Comparison of ENCODE assay signal across 10 cellular contexts in the genomic region with DNA sequence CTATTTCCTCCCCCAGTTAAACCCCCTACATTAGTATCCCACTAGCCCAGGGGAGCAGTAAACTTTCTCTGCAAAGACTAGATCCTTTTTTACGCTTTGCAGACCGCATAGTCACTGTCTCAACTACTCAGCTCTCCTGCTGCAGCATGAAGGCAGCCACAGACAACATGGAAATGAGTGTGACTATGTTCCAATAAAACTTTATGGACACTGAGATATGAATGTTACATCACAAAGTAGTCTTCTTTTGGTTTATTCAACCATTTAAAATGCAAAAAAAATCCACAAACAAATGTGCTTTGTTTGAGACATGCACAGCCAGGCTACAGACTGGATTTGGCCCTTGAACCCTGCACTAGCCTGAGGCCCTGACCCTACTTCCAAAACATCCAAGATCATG. TPM values are rescaled to one million over a fixed set of nuclear protein-coding genes. Genes with fewer than 3 reads are reported as not detected.
DNase-seq lines count a peak whose midpoint lies in the region; ATAC-seq, FAIRE-seq and TF ChIP-seq lines count a peak whose summit lies in the region.
"Had no signal": no experiment of that assay in that cellular context is flagged by ENCODE, and none has a peak within 500 bp of the region (broad histone marks: within the 10 kb centered on the region; RNA-seq: fewer than 3 reads in every experiment).

No MANE protein-coding gene starts in this region.

- peak overlapping the region; percentile 100 for H3K4me2 ChIP-seq in keratinocyte (ENCODE audit: control insufficient read depth, extremely low read depth, insufficient read depth, low read depth, low read length)

- no peak for DNase-seq in activated T-cell treated with anti-CD3 and anti-CD28 coated beads, Interleukin-2, amount 50 U/mL, for 24 hours
- DNase-seq in activated T-cell treated with anti-CD3 and anti-CD28 coated beads, Interleukin-2, amount 50 U/mL, for 1 hour = no peak
- DNase-seq in activated CD8-positive, alpha-beta T cell treated with anti-CD3 and anti-CD28 coated beads for 36 hours = no peak
- DNase-seq in keratinocyte (ENCODE audit: low read depth, low spot score) = no peak
- no peak for DNase-seq in stimulated activated naive CD8-positive, alpha-beta T cell treated with anti-CD3 and anti-CD28 coated beads, Interleukin-15, amount 100 ng/mL, for 72 hours
- no peak for DNase-seq in NCI-H1436 treated with DMSO at 0.1 percent for 48 hours (lab: John Stamatoyannopoulos, UW)
- DNase-seq in NCI-H146 treated with DMSO at 0.1 percent for 48 hours (lab: John Stamatoyannopoulos, UW; ENCODE audit: unreplicated experiment) = no peak
- no peak for DNase-seq in NCI-H2171 treated with DMSO at 0.1 percent for 48 hours (lab: John Stamatoyannopoulos, UW)
- DNase-seq: islet precursor cell, NCI-H1694 had no signal

- CTCF ChIA-PET in activated CD8-positive, alpha-beta T cell treated with anti-CD3 and anti-CD28 coated beads for 36 hours (lab: Charles Lee) = interaction anchor here (1.0 to 14.2 kb wide), 3 partner anchors 11 to 100 kb away, joined by 3 to 284 read pairs (median 27); no protein-coding TSS in a partner anchor

- H3K4me1 Mint-ChIP-seq in activated T-cell treated with anti-CD3 and anti-CD28 coated beads, Interleukin-2, amount 50 U/mL, for 24 hours (ENCODE audit: low read depth) = peaks cover 49% of the 10 kb centered on the region
- peaks cover 32% of the 10 kb centered on the region for H3K4me1 Mint-ChIP-seq in activated CD8-positive, alpha-beta T cell treated with anti-CD3 and anti-CD28 coated beads for 36 hours (ENCODE audit: low read depth)
- H3K4me1 Mint-ChIP-seq in stimulated activated naive CD8-positive, alpha-beta T cell treated with anti-CD3 and anti-CD28 coated beads, Interleukin-15, amount 100 ng/mL, for 72 hours = peaks cover 41% of the 10 kb centered on the region

- intact Hi-C loops in activated CD8-positive, alpha-beta T cell treated with anti-CD3 and anti-CD28 coated beads for 36 hours (cut with micrococcal nuclease) = no loop called here

- H3K27me3 Mint-ChIP-seq in activated T-cell treated with anti-CD3 and anti-CD28 coated beads, Interleukin-2, amount 50 U/mL, for 24 hours = no peaks in the 10 kb centered on the region
- no peaks in the 10 kb centered on the region for H3K27me3 Mint-ChIP-seq in activated CD8-positive, alpha-beta T cell treated with anti-CD3 and anti-CD28 coated beads for 36 hours
- no peaks in the 10 kb centered on the region for H3K27me3 Mint-ChIP-seq in stimulated activated naive CD8-positive, alpha-beta T cell treated with anti-CD3 and anti-CD28 coated beads, Interleukin-15, amount 100 ng/mL, for 72 hours

- H3K9ac ChIP-seq in keratinocyte (ENCODE audit: control insufficient read depth, extremely low read depth, insufficient read depth, low read length) = no peak overlapping the region

- dilution Hi-C loops in keratinocyte (cut with MboI; ENCODE audit: extremely low pct_ligation_motif_present, low sequenced_read_pairs) = no loop called here

- H3K27me3 ChIP-seq in keratinocyte (ENCODE audit: control insufficient read depth, extremely low read depth, insufficient read depth, low read length) = no peaks in the 10 kb centered on the region

- peak overlapping the region; percentile 80 for H3K27ac Mint-ChIP-seq in activated T-cell treated with anti-CD3 and anti-CD28 coated beads, Interleukin-2, amount 50 U/mL, for 24 hours
- no peak overlapping the region for H3K27ac Mint-ChIP-seq in activated CD8-positive, alpha-beta T cell treated with anti-CD3 and anti-CD28 coated beads for 36 hours
- no peak overlapping the region for H3K27ac Mint-ChIP-seq in stimulated activated naive CD8-positive, alpha-beta T cell treated with anti-CD3 and anti-CD28 coated beads, Interleukin-15, amount 100 ng/mL, for 72 hours

- no peak for TF ChIP-seq CTCF in activated CD8-positive, alpha-beta T cell treated with anti-CD3 and anti-CD28 coated beads for 36 hours (IDR thresholded peaks at IDR 0.05)
- no peak for TF ChIP-seq CTCF in keratinocyte (optimal IDR thresholded peaks at IDR 0.05 in 1 of 3, IDR thresholded peaks at IDR 0.05 in 1 of 3, conservative IDR thresholded peaks at IDR 0.05 in 1 of 3; ENCODE audit: extremely low read depth in 1 of 3, insufficient read depth in 2 of 3, low read length in 3 of 3)

- H3K79me2 ChIP-seq in keratinocyte (ENCODE audit: control insufficient read depth, insufficient read depth, low read length) = peaks cover 52% of the 10 kb centered on the region

- H3K4me3 Mint-ChIP-seq in activated T-cell treated with anti-CD3 and anti-CD28 coated beads, Interleukin-2, amount 50 U/mL, for 24 hours = peak overlapping the region; percentile 63
- H3K4me3 Mint-ChIP-seq in activated CD8-positive, alpha-beta T cell treated with anti-CD3 and anti-CD28 coated beads for 36 hours = peak overlapping the region; percentile 83
- peak overlapping the region; percentile 95 to 97 for H3K4me3 Mint-ChIP-seq in stimulated activated naive CD8-positive, alpha-beta T cell treated with anti-CD3 and anti-CD28 coated beads, Interleukin-15, amount 100 ng/mL, for 72 hours

- POLR2A ChIA-PET in activated CD8-positive, alpha-beta T cell treated with anti-CD3 and anti-CD28 coated beads for 36 hours (lab: Charles Lee) = no interaction called here

- peaks cover 23% of the 10 kb centered on the region for H3K4me1 ChIP-seq in keratinocyte (ENCODE audit: control insufficient read depth, extremely low read depth, insufficient read depth, low read length)

- no peak overlapping the region for H3K4me3 ChIP-seq in keratinocyte (ENCODE audit: control insufficient read depth in 2 of 3, extremely low read depth in 1 of 3, insufficient read depth in 2 of 3, low read depth in 1 of 3, low read length in 3 of 3)

- H2AFZ ChIP-seq in keratinocyte (ENCODE audit: control insufficient read depth, low read length) = no peak overlapping the region

- no peak for ATAC-seq in activated CD8-positive, alpha-beta T cell treated with anti-CD3 and anti-CD28 coated beads for 36 hours
- ATAC-seq in stimulated activated naive CD8-positive, alpha-beta T cell treated with anti-CD3 and anti-CD28 coated beads, Interleukin-15, amount 100 ng/mL, for 72 hours = no peak

- H3K9me1 ChIP-seq in keratinocyte (ENCODE audit: control insufficient read depth, extremely low read depth, insufficient read depth, low read length) = peaks cover 1% of the 10 kb centered on the region

- no peak overlapping the region for H3K27ac ChIP-seq in keratinocyte (ENCODE audit: control insufficient read depth, insufficient read depth, low read length)

- FAIRE-seq in keratinocyte (lab: Jason Lieb, UNC) = no peak

- H3K36me3 Mint-ChIP-seq in activated T-cell treated with anti-CD3 and anti-CD28 coated beads, Interleukin-2, amount 50 U/mL, for 24 hours (ENCODE audit: low read depth) = peaks cover 70% of the 10 kb centered on the region
- H3K36me3 Mint-ChIP-seq in activated CD8-positive, alpha-beta T cell treated with anti-CD3 and anti-CD28 coated beads for 36 hours (ENCODE audit: low read depth) = peaks cover 24% of the 10 kb centered on the region

- no peaks in the 10 kb centered on the region for H3K9me3 Mint-ChIP-seq in activated T-cell treated with anti-CD3 and anti-CD28 coated beads, Interleukin-2, amount 50 U/mL, for 24 hours
- no peaks in the 10 kb centered on the region for H3K9me3 Mint-ChIP-seq in activated CD8-positive, alpha-beta T cell treated with anti-CD3 and anti-CD28 coated beads for 36 hours
- no peaks in the 10 kb centered on the region for H3K9me3 Mint-ChIP-seq in stimulated activated naive CD8-positive, alpha-beta T cell treated with anti-CD3 and anti-CD28 coated beads, Interleukin-15, amount 100 ng/mL, for 72 hours

- no peaks in the 10 kb centered on the region for H3K9me3 ChIP-seq in keratinocyte (ENCODE audit: control insufficient read depth, low read depth, low read length)

- H4K20me1 ChIP-seq in keratinocyte (ENCODE audit: control insufficient read depth, extremely low read depth, insufficient read depth, low read length) = no peaks in the 10 kb centered on the region

- peaks cover 6 to 16% of the 10 kb centered on the region in 2 experiments for H3K36me3 ChIP-seq in keratinocyte (ENCODE audit: control insufficient read depth in 2 of 2, extremely low read depth in 1 of 2, insufficient read depth in 2 of 2, low read length in 2 of 2)

RNA-seq across cellular contexts. Expression of a gene that starts 1.9 kb away (rescaled TPM):
- 100 to 1,000 TPM in 1 of 2 experiments, 10 to 100 TPM in 1; 98.4 to 107 TPM for total RNA-seq in activated CD8-positive, alpha-beta T cell treated with anti-CD3 and anti-CD28 coated beads for 36 hours
- polyA plus RNA-seq in keratinocyte = 87.0 to 267 TPM (median 99.7 TPM) in 3 replicates
- polyA plus RNA-seq in keratinocyte (2011; ENCODE audit: low read depth) = 43.9 TPM
- 161 and 215 TPM in 2 replicates for polyA plus RNA-seq in keratinocyte (2011; cell fraction: cytosol; rRNA removed)
- 74.7 and 90.0 TPM in 2 replicates for polyA plus RNA-seq in keratinocyte (2011; cell fraction: nucleus; rRNA removed)
- 396 and 610 TPM in 2 replicates for polyA plus RNA-seq in keratinocyte (2012; ENCODE audit: low replicate concordance)
- 51.4 to 165 TPM (median 70.6 TPM) in 3 replicates for polyA minus RNA-seq in keratinocyte
- 175 TPM for polyA minus RNA-seq in keratinocyte (2011; cell fraction: cytosol; rRNA and poly(A)+ RNA removed)
- polyA minus RNA-seq in keratinocyte (2011; cell fraction: nucleus; rRNA and poly(A)+ RNA removed) = 60.8 and 61.2 TPM in 2 replicates

RNA-seq across cellular contexts. Expression of a gene that starts 12.3 kb away (rescaled TPM):
- total RNA-seq in activated CD8-positive, alpha-beta T cell treated with anti-CD3 and anti-CD28 coated beads for 36 hours = 1 to 10 TPM; 1.2 to 2.4 TPM
- not detected in 3 replicates for polyA plus RNA-seq in keratinocyte
- 0.17 TPM for polyA plus RNA-seq in keratinocyte (2011; ENCODE audit: low read depth)
- not detected in 2 replicates for polyA plus RNA-seq in keratinocyte (2011; cell fraction: cytosol; rRNA removed)
- not detected in 2 replicates for polyA plus RNA-seq in keratinocyte (2011; cell fraction: nucleus; rRNA removed)
- polyA plus RNA-seq in keratinocyte (2012; ENCODE audit: low replicate concordance) = 0.13 TPM in 1 of 2 replicates, not detected in the other
- not detected in 3 replicates for polyA minus RNA-seq in keratinocyte
- polyA minus RNA-seq in keratinocyte (2011; cell fraction: cytosol; rRNA and poly(A)+ RNA removed) = not detected
- not detected in 2 replicates for polyA minus RNA-seq in keratinocyte (2011; cell fraction: nucleus; rRNA and poly(A)+ RNA removed)

RNA-seq across cellular contexts. Expression of a gene that starts 14.7 kb away (rescaled TPM):
- total RNA-seq in activated CD8-positive, alpha-beta T cell treated with anti-CD3 and anti-CD28 coated beads for 36 hours = not detected
- 0.19 to 0.35 TPM (median 0.22 TPM) in 3 replicates for polyA plus RNA-seq in keratinocyte
- not detected for polyA plus RNA-seq in keratinocyte (2011; ENCODE audit: low read depth)
- 0.18 and 0.22 TPM in 2 replicates for polyA plus RNA-seq in keratinocyte (2011; cell fraction: cytosol; rRNA removed)
- polyA plus RNA-seq in keratinocyte (2011; cell fraction: nucleus; rRNA removed) = 0.20 and 0.33 TPM in 2 replicates
- 0.41 and 0.85 TPM in 2 replicates for polyA plus RNA-seq in keratinocyte (2012; ENCODE audit: low replicate concordance)
- polyA minus RNA-seq in keratinocyte = 0.13 to 0.20 TPM in 2 of 3 replicates, not detected in the other
- not detected for polyA minus RNA-seq in keratinocyte (2011; cell fraction: cytosol; rRNA and poly(A)+ RNA removed)
- polyA minus RNA-seq in keratinocyte (2011; cell fraction: nucleus; rRNA and poly(A)+ RNA removed) = not detected in 2 replicates

RNA-seq across cellular contexts. Expression of a gene that starts 25.3 kb away (rescaled TPM):
- total RNA-seq in activated CD8-positive, alpha-beta T cell treated with anti-CD3 and anti-CD28 coated beads for 36 hours = 1 to 10 TPM; 4.8 to 5.9 TPM
- 2.2 to 6.9 TPM (median 2.7 TPM) in 3 replicates for polyA plus RNA-seq in keratinocyte
- polyA plus RNA-seq in keratinocyte (2011; ENCODE audit: low read depth) = 1.8 TPM
- polyA plus RNA-seq in keratinocyte (2011; cell fraction: cytosol; rRNA removed) = 1.7 and 2.5 TPM in 2 replicates
- polyA plus RNA-seq in keratinocyte (2011; cell fraction: nucleus; rRNA removed) = 10.5 and 11.0 TPM in 2 replicates
- polyA plus RNA-seq in keratinocyte (2012; ENCODE audit: low replicate concordance) = 5.0 and 7.4 TPM in 2 replicates
- polyA minus RNA-seq in keratinocyte = 3.6 to 19.2 TPM (median 4.0 TPM) in 3 replicates
- polyA minus RNA-seq in keratinocyte (2011; cell fraction: cytosol; rRNA and poly(A)+ RNA removed) = 3.3 TPM
- 6.5 and 9.2 TPM in 2 replicates for polyA minus RNA-seq in keratinocyte (2011; cell fraction: nucleus; rRNA and poly(A)+ RNA removed)

RNA-seq across cellular contexts. Expression of a gene that starts 33.4 kb away (rescaled TPM):
- total RNA-seq in activated CD8-positive, alpha-beta T cell treated with anti-CD3 and anti-CD28 coated beads for 36 hours = 1 to 10 TPM; 3.1 to 3.4 TPM
- 0.09 TPM in 1 of 3 replicates, not detected in the others for polyA plus RNA-seq in keratinocyte
- not detected for polyA plus RNA-seq in keratinocyte (2011; ENCODE audit: low read depth)
- not detected in 2 replicates for polyA plus RNA-seq in keratinocyte (2011; cell fraction: cytosol; rRNA removed)
- not detected in 2 replicates for polyA plus RNA-seq in keratinocyte (2011; cell fraction: nucleus; rRNA removed)
- 0.21 and 0.23 TPM in 2 replicates for polyA plus RNA-seq in keratinocyte (2012; ENCODE audit: low replicate concordance)
- not detected in 3 replicates for polyA minus RNA-seq in keratinocyte
- polyA minus RNA-seq in keratinocyte (2011; cell fraction: cytosol; rRNA and poly(A)+ RNA removed) = not detected
- not detected in 2 replicates for polyA minus RNA-seq in keratinocyte (2011; cell fraction: nucleus; rRNA and poly(A)+ RNA removed)
